8 cellular contexts compared by ENCODE assay signal in the genomic region with DNA sequence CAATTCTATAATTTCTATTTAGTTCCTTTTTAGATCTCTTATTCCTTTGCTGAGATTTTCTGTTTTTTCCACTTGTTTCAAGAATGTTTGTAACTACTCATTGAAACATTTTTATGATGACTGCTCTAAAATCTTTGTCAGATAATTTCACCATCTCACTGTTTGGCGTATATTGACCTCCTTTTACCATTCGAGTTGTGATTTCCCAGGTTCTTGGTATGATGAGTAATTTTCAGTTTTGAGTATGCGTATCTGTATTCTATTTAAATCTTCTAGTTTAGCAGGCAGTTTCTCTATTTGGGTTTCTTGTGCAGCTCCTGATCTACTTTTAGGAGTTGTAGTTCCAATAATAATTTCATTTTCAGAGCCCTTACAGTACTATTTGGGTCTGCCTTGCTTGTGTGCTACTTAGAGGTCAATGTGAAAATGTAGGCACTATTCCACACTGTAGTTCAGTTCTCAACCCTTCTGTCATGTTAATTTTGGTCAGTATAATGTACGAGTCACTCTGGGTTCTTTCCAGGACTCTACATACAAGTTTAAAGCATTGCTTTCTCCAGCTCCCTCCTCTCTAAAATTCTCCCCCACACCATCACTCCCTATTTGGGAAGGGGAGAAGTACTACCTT.
"Had no signal": no experiment of that assay in that cellular context is flagged by ENCODE, and none has a peak within 500 bp of the region (broad histone marks: within the 10 kb centered on the region; RNA-seq: fewer than 3 reads in every experiment).

No MANE protein-coding gene starts in this region.

- H3K27ac Mint-ChIP-seq: stimulated activated naive CD8-positive, alpha-beta T cell treated with anti-CD3 and anti-CD28 coated beads, Interleukin-15, Interleukin-2, amounts not matched to agents 100 ng/mL and 50 ng/mL, for 24 hours had no signal

- H3K27me3 ChIP-seq: ovary, sigmoid colon, testis had no signal

- DNase-seq: activated naive CD4-positive, alpha-beta T cell treated with anti-CD3 and anti-CD28 coated beads, Interleukin-2, amount 10 ng/mL, durations not matched to agents 7 days and 5 days; hippocampal formation; kidney glomerular epithelial cell; ovary; sigmoid colon; testis had no signal

- H3K4me1 ChIP-seq: sigmoid colon, testis had no signal

- H3K27ac ChIP-seq: ovary, sigmoid colon, testis had no signal

- H3K9me3 ChIP-seq: ovary, testis had no signal

- H3K4me3 Mint-ChIP-seq: activated naive CD4-positive, alpha-beta T cell treated with anti-CD3 and anti-CD28 coated beads, Interleukin-2, amount 10 ng/mL, durations not matched to agents 7 days and 5 days; neural crest cell; stimulated activated naive CD8-positive, alpha-beta T cell treated with anti-CD3 and anti-CD28 coated beads, Interleukin-15, Interleukin-2, amounts not matched to agents 100 ng/mL and 50 ng/mL, for 24 hours had no signal

- H3K4me3 ChIP-seq: ovary, sigmoid colon, testis had no signal

- H3K36me3 ChIP-seq: ovary, sigmoid colon had no signal

- H3K4me1 Mint-ChIP-seq: neural crest cell had no signal

- H3K27me3 Mint-ChIP-seq: activated naive CD4-positive, alpha-beta T cell treated with anti-CD3 and anti-CD28 coated beads, Interleukin-2, amount 10 ng/mL, durations not matched to agents 7 days and 5 days; stimulated activated naive CD8-positive, alpha-beta T cell treated with anti-CD3 and anti-CD28 coated beads, Interleukin-15, Interleukin-2, amounts not matched to agents 100 ng/mL and 50 ng/mL, for 24 hours had no signal
